In the genomic region with DNA sequence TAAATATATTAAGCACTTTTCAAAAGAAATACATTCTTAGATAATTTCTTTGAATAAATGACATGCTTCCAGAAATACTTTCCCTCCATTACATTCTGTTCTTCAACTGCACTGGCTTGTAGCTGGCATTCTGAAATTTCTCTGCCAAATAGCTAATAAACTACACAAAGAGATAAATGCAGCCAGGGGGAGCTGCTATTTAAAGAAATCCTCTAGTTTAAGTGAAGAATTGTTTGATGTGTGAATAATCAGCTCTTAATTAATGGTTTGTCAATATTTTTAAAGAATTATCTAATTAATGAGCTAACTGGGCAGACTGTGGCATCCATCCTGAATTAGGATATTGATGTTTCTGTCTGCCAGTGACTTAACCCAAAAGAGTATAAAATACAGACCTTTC, we compare ENCODE assay signal across 21 cellular contexts. TPM values are rescaled to one million over a fixed set of nuclear protein-coding genes. Genes with fewer than 3 reads are reported as not detected.
A peak's percentile ranks its signal among the peaks of the same experiment; 100 is the strongest.
DNase-seq lines count a peak whose midpoint lies in the region; ATAC-seq and TF ChIP-seq lines count a peak whose summit lies in the region.
"Had no signal": no experiment of that assay in that cellular context is flagged by ENCODE, and none has a peak within 500 bp of the region (broad histone marks: within the 10 kb centered on the region; RNA-seq: fewer than 3 reads in every experiment).

No MANE protein-coding gene starts in this region.

- peak overlapping the region; percentile 29 for H3K27ac Mint-ChIP-seq in activated T-helper 17 cell treated with anti-CD3 and anti-CD28 coated beads, Interleukin-2, amount 50 U/mL, for 72 hours
- H3K27ac Mint-ChIP-seq: activated naive CD4-positive, alpha-beta T cell treated with anti-CD3 and anti-CD28 coated beads, Interleukin-2, amount 50 U/mL, for 24 hours; natural killer cell treated with Interleukin-12 subunit alpha and Interleukin-12 subunit beta and Interleukin-15 and Interleukin-18, amount 100 ng/mL, for 72 hours; stimulated activated memory B cell treated with anti-CD40 and anti-IgM and Interleukin-4, amounts not matched to agents 10 μg/mL and 1 μg/mL and 100 μg/mL, for 72 hours had no signal

- no peaks in the 10 kb centered on the region for H3K27me3 ChIP-seq in cardiac muscle cell
- H3K27me3 ChIP-seq: gastroesophageal sphincter, vagina had no signal

- no peaks in the 10 kb centered on the region for H3K9me3 ChIP-seq in cardiac muscle cell (ENCODE audit: low read depth)
- H3K9me3 ChIP-seq: gastroesophageal sphincter, vagina had no signal

- H3K27ac ChIP-seq in cardiac muscle cell: no peak overlapping the region
- H3K27ac ChIP-seq: coronary artery, vagina had no signal

- H3K4me3 ChIP-seq in cardiac muscle cell: no peak overlapping the region
- H3K4me3 ChIP-seq: coronary artery, gastroesophageal sphincter, K562, vagina had no signal

- H3K4me3 Mint-ChIP-seq in activated T-helper 17 cell treated with anti-CD3 and anti-CD28 coated beads, Interleukin-2, amount 50 U/mL, for 72 hours: no peak overlapping the region
- H3K4me3 Mint-ChIP-seq: activated naive CD4-positive, alpha-beta T cell treated with anti-CD3 and anti-CD28 coated beads, Interleukin-2, amount 50 U/mL, for 24 hours; natural killer cell treated with Interleukin-12 subunit alpha and Interleukin-12 subunit beta and Interleukin-15 and Interleukin-18, amount 100 ng/mL, for 72 hours; stimulated activated memory B cell treated with anti-CD40 and anti-IgM and Interleukin-4, amounts not matched to agents 10 μg/mL and 1 μg/mL and 100 μg/mL, for 72 hours had no signal

- H3K9me3 Mint-ChIP-seq in activated T-helper 17 cell treated with anti-CD3 and anti-CD28 coated beads, Interleukin-2, amount 50 U/mL, for 72 hours: no peaks in the 10 kb centered on the region
- H3K9me3 Mint-ChIP-seq: activated naive CD4-positive, alpha-beta T cell treated with anti-CD3 and anti-CD28 coated beads, Interleukin-2, amount 50 U/mL, for 24 hours; natural killer cell treated with Interleukin-12 subunit alpha and Interleukin-12 subunit beta and Interleukin-15 and Interleukin-18, amount 100 ng/mL, for 72 hours; stimulated activated memory B cell treated with anti-CD40 and anti-IgM and Interleukin-4, amounts not matched to agents 10 μg/mL and 1 μg/mL and 100 μg/mL, for 72 hours had no signal

- DNase-seq in cardiac muscle cell (ENCODE audit: low read depth in 1 of 2, low spot score in 1 of 2): no peak
- no peak for DNase-seq in left ventricle myocardium superior
- peak; percentile 23 for DNase-seq in fibroblast of peridontal ligament (ENCODE audit: extremely low read depth)
- no peak for DNase-seq in glomerular visceral epithelial cell (ENCODE audit: extremely low spot score)
- no peak for DNase-seq in SW 1271 (lab: John Stamatoyannopoulos, UW)
- DNase-seq in NCI-H2029 (lab: John Stamatoyannopoulos, UW): no peak
- DNase-seq: activated CD4-positive, alpha-beta T cell treated with anti-CD3 and anti-CD28 coated beads for 1 hour; activated CD8-positive, alpha-beta memory T cell treated with anti-CD3 and anti-CD28 coated beads for 24 hours; activated T-cell treated with anti-CD3 and anti-CD28 coated beads, Interleukin-2, amount 50 U/mL, for 48 hours; GF-D8; left colon; NCI-H187 treated with DMSO at 0.1 percent for 48 hours had no signal

- H3K4me1 ChIP-seq in cardiac muscle cell (ENCODE audit: low read depth): peaks cover 8% of the 10 kb centered on the region

- H3K4me1 Mint-ChIP-seq in activated T-helper 17 cell treated with anti-CD3 and anti-CD28 coated beads, Interleukin-2, amount 50 U/mL, for 72 hours: peaks cover 32% of the 10 kb centered on the region

- ATAC-seq in left ventricle myocardium superior (no peak), GM18502 (IDR thresholded peaks at IDR 0.05; ENCODE audit: poor library complexity, unreplicated experiment) (no peak)
- ATAC-seq in activated T-helper 17 cell treated with anti-CD3 and anti-CD28 coated beads, Interleukin-2, amount 50 U/mL, for 72 hours (replicated peaks): no peak
- ATAC-seq: gastroesophageal sphincter; K562; left colon; stimulated activated memory B cell treated with anti-CD40 and anti-IgM and Interleukin-4, amounts not matched to agents 10 μg/mL and 1 μg/mL and 100 μg/mL, for 72 hours had no signal

- H3K36me3 ChIP-seq in cardiac muscle cell: no peaks in the 10 kb centered on the region
- H3K36me3 ChIP-seq: gastroesophageal sphincter, vagina had no signal

- no peaks in the 10 kb centered on the region for H3K27me3 Mint-ChIP-seq in activated T-helper 17 cell treated with anti-CD3 and anti-CD28 coated beads, Interleukin-2, amount 50 U/mL, for 72 hours
- H3K27me3 Mint-ChIP-seq: activated naive CD4-positive, alpha-beta T cell treated with anti-CD3 and anti-CD28 coated beads, Interleukin-2, amount 50 U/mL, for 24 hours; natural killer cell treated with Interleukin-12 subunit alpha and Interleukin-12 subunit beta and Interleukin-15 and Interleukin-18, amount 100 ng/mL, for 72 hours; stimulated activated memory B cell treated with anti-CD40 and anti-IgM and Interleukin-4, amounts not matched to agents 10 μg/mL and 1 μg/mL and 100 μg/mL, for 72 hours had no signal

- peak; percentile 3 for TF ChIP-seq CTCF in cardiac muscle cell (IDR thresholded peaks at IDR 0.05; ENCODE audit: low read depth, low read length)

- peaks cover 16% of the 10 kb centered on the region for H3K36me3 Mint-ChIP-seq in activated T-helper 17 cell treated with anti-CD3 and anti-CD28 coated beads, Interleukin-2, amount 50 U/mL, for 72 hours (ENCODE audit: low read depth)
- H3K36me3 Mint-ChIP-seq: natural killer cell treated with Interleukin-12 subunit alpha and Interleukin-12 subunit beta and Interleukin-15 and Interleukin-18, amount 100 ng/mL, for 72 hours; stimulated activated memory B cell treated with anti-CD40 and anti-IgM and Interleukin-4, amounts not matched to agents 10 μg/mL and 1 μg/mL and 100 μg/mL, for 72 hours had no signal

- intact Hi-C loops in left ventricle myocardium superior (cut with micrococcal nuclease): no loop called here

RNA-seq across cellular contexts. Expression of gene SLC7A1, which starts 30.7 kb away (rescaled TPM):
- 13.6 and 15.7 TPM in 2 replicates for total RNA-seq in cardiac muscle cell
- polyA plus RNA-seq in cardiac muscle cell: 6.0 and 8.8 TPM in 2 replicates
- 13.8 TPM for total RNA-seq in left ventricle myocardium superior
- total RNA-seq in activated T-helper 17 cell treated with anti-CD3 and anti-CD28 coated beads, Interleukin-2, amount 50 U/mL, for 72 hours: 100 to 1,000 TPM in 1 of 2 donors, 10 to 100 TPM in 1; 60.1 to 114 TPM
